In genomic region chr13:48906200-48906599, GRCh38 we compare ENCODE assay signal across 31 cellular contexts.
"Had no signal": no experiment of that assay in that cellular context is flagged by ENCODE, and none has a peak within 500 bp of the region (broad histone marks: within the 10 kb centered on the region; RNA-seq: fewer than 3 reads in every experiment).

No MANE protein-coding gene starts in this region.

- H3K4me1 Mint-ChIP-seq: activated naive CD4-positive, alpha-beta T cell treated with anti-CD3 and anti-CD28 coated beads, Interleukin-2, amount 10 ng/mL, durations not matched to agents 7 days and 5 days had no signal

- H3K9me3 ChIP-seq: ascending aorta, gastrocnemius medialis, left lung, mucosa of descending colon, neutrophil, ovary, psoas muscle, right atrium auricular region, thoracic aorta, uterus had no signal

- H3K4me3 Mint-ChIP-seq: activated naive CD4-positive, alpha-beta T cell treated with anti-CD3 and anti-CD28 coated beads, Interleukin-2, amount 10 ng/mL, durations not matched to agents 7 days and 5 days; activated naive CD8-positive, alpha-beta T cell treated with anti-CD3 and anti-CD28 coated beads, Interleukin-2, amount 10 ng/mL, durations not matched to agents 7 days and 5 days; activated T-helper 1 cell treated with anti-CD3 and anti-CD28 coated beads, Interleukin-12 subunit alpha, Interleukin-12 subunit beta, Interleukin-2, Interleukin-4 antibody, amounts not matched to agents 30 ng/mL and 10 ng/mL and 1 ng/mL, durations not matched to agents 14 hours and 24 hours and 36 hours; nephron progenitor cell; T-helper 1 cell treated with Interleukin-12 subunit alpha and Interleukin-12 subunit beta and Interleukin-4 antibody, amounts not matched to agents 30 μg/mL and 1 μg/mL, for 36 hours; type B pancreatic cell had no signal

- H3K27ac Mint-ChIP-seq: activated naive CD4-positive, alpha-beta T cell treated with anti-CD3 and anti-CD28 coated beads, Interleukin-2, amount 10 ng/mL, durations not matched to agents 7 days and 5 days; activated naive CD8-positive, alpha-beta T cell treated with anti-CD3 and anti-CD28 coated beads, Interleukin-2, amount 10 ng/mL, durations not matched to agents 7 days and 5 days; activated T-helper 1 cell treated with anti-CD3 and anti-CD28 coated beads, Interleukin-12 subunit alpha, Interleukin-12 subunit beta, Interleukin-2, Interleukin-4 antibody, amounts not matched to agents 30 ng/mL and 10 ng/mL and 1 ng/mL, durations not matched to agents 14 hours and 24 hours and 36 hours; nephron progenitor cell; T-helper 1 cell treated with Interleukin-12 subunit alpha and Interleukin-12 subunit beta and Interleukin-4 antibody, amounts not matched to agents 30 μg/mL and 1 μg/mL, for 36 hours; type B pancreatic cell had no signal

- H3K27ac ChIP-seq: ascending aorta, brain microvascular endothelial cell, coronary artery, dorsolateral prefrontal cortex, gastrocnemius medialis, left lung, neutrophil, ovary, psoas muscle, right atrium auricular region, thoracic aorta, uterus, WERI-Rb-1 had no signal

- H3K27me3 Mint-ChIP-seq: type B pancreatic cell had no signal

- ATAC-seq: gastrocnemius medialis; left lung; mucosa of descending colon; psoas muscle; stimulated activated naive CD8-positive, alpha-beta T cell treated with anti-CD3 and anti-CD28 coated beads, Interleukin-15, Interleukin-2, amounts not matched to agents 100 U/mL and 50 U/mL, for 24 hours had no signal

- H3K4me3 ChIP-seq: ascending aorta, coronary artery, dorsolateral prefrontal cortex, gastrocnemius medialis, left lung, lung, mucosa of descending colon, ovary, psoas muscle, right atrium auricular region, thoracic aorta, uterus had no signal

- H3K36me3 Mint-ChIP-seq: activated naive CD4-positive, alpha-beta T cell treated with anti-CD3 and anti-CD28 coated beads, Interleukin-2, amount 10 ng/mL, durations not matched to agents 7 days and 5 days; activated naive CD8-positive, alpha-beta T cell treated with anti-CD3 and anti-CD28 coated beads, Interleukin-2, amount 10 ng/mL, durations not matched to agents 7 days and 5 days; type B pancreatic cell had no signal

- H3K27me3 ChIP-seq: ascending aorta, brain microvascular endothelial cell, dorsolateral prefrontal cortex, gastrocnemius medialis, left lung, neutrophil, ovary, right atrium auricular region, uterus had no signal

- H3K4me1 ChIP-seq: gastrocnemius medialis, psoas muscle, uterus had no signal

- H3K9me3 Mint-ChIP-seq: activated naive CD4-positive, alpha-beta T cell treated with anti-CD3 and anti-CD28 coated beads, Interleukin-2, amount 10 ng/mL, durations not matched to agents 7 days and 5 days; T-helper 1 cell treated with Interleukin-12 subunit alpha and Interleukin-12 subunit beta and Interleukin-4 antibody, amounts not matched to agents 30 μg/mL and 1 μg/mL, for 36 hours had no signal

- DNase-seq: activated CD4-positive, alpha-beta T cell treated with anti-CD3 and anti-CD28 coated beads for 48 hours; activated CD4-positive, alpha-beta T cell treated with anti-CD3 and anti-CD28 coated beads, Interleukin-2, amount 50 U/mL, for 48 hours; activated CD8-positive, alpha-beta memory T cell treated with anti-CD3 and anti-CD28 coated beads for 24 hours; activated gamma-delta T cell; activated naive CD4-positive, alpha-beta T cell treated with anti-CD3 and anti-CD28 coated beads, Interleukin-2, amount 10 ng/mL, durations not matched to agents 7 days and 5 days; activated naive CD8-positive, alpha-beta T cell treated with anti-CD3 and anti-CD28 coated beads, Interleukin-2, amount 10 ng/mL, durations not matched to agents 7 days and 5 days; brain microvascular endothelial cell; dorsolateral prefrontal cortex; effector memory CD4-positive, alpha-beta T cell; gastrocnemius medialis; glutamatergic neuron; left lung; mucosa of descending colon; nephron progenitor cell; ovary; psoas muscle; stimulated activated CD4-positive, alpha-beta T cell treated with anti-CD3 and anti-CD28 coated beads, Interleukin-15, amount 100 ng/mL, for 24 hours; stimulated activated naive CD8-positive, alpha-beta T cell treated with anti-CD3 and anti-CD28 coated beads, Interleukin-15, Interleukin-2, amounts not matched to agents 100 U/mL and 50 U/mL, for 24 hours; SW 1271; T-helper 9 cell; uterus; WERI-Rb-1 had no signal

- H3K36me3 ChIP-seq: ascending aorta, brain microvascular endothelial cell, gastrocnemius medialis, left lung, neutrophil, ovary, right atrium auricular region, thoracic aorta, uterus, WERI-Rb-1 had no signal
